Comparison of ENCODE assay signal across 1 cellular context in the genomic region with DNA sequence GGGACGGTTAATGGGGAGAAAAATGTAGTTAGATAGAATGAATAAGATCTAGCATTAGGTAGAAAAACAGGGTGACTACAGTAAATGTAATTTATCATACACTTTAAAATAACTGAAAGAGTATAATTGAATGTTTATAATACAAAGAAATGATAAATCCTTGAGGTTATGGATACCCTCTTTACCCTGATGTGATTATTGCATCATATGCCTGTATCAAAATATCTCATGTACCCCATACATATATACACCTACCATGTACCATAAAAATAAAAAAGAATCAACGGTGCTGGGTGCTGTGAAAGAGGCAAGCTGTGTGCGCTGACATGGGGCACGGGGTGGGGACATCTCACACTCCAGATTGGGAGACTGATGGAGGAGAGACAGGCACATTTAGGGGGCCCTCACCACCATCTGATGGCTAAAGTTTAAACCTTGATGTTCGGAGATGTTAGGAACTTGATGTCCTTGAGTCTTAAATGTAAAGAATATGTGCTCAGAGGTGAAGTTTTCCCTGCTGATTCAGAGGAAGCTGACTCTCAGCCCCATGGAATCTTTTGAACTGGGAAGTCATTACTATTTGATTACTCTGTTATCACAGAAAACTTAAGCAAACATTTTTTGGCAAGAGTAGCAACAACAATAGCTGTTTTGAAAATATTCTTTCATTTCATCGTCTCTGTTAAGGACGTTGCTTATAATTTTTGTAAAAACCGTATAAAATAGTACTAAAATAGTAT.
TF ChIP-seq lines count a peak whose summit lies in the region.

No MANE protein-coding gene starts in this region.

TF ChIP-seq in HepG2, 621 proteins besides CTCF, POLR2A, EP300 and RAD21:
- no peak for TF ChIP-seq PHB2 (IDR thresholded peaks at IDR 0.05; ENCODE audit: partially characterized antibody)
- TF ChIP-seq ZNF570 (CRISPR knock-in tag; IDR thresholded peaks at IDR 0.05; ENCODE audit: borderline replicate concordance), result no peak
- TF ChIP-seq KAT7 (CRISPR knock-in tag; IDR thresholded peaks at IDR 0.05; ENCODE audit: borderline replicate concordance), result no peak
- TF ChIP-seq, protein P1, sequence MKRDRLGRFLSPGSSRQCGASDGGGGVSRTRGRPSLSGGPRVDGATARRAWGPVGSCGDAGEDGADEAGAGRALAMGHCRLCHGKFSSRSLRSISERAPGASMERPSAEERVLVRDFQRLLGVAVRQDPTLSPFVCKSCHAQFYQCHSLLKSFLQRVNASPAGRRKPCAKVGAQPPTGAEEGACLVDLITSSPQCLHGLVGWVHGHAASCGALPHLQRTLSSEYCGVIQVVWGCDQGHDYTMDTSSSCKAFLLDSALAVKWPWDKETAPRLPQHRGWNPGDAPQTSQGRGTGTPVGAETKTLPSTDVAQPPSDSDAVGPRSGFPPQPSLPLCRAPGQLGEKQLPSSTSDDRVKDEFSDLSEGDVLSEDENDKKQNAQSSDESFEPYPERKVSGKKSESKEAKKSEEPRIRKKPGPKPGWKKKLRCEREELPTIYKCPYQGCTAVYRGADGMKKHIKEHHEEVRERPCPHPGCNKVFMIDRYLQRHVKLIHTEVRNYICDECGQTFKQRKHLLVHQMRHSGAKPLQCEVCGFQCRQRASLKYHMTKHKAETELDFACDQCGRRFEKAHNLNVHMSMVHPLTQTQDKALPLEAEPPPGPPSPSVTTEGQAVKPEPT (CRISPR knock-in tag; IDR thresholded peaks at IDR 0.05; ENCODE audit: low read depth), result no peak
- no peak for TF ChIP-seq ZNF468 (CRISPR knock-in tag; IDR thresholded peaks at IDR 0.05)
- no peak for TF ChIP-seq ZNF543 (CRISPR knock-in tag; IDR thresholded peaks at IDR 0.05)
- peak; percentile 55; the same call in 1 of the 2 replicates for TF ChIP-seq CEBPB (IDR thresholded peaks at IDR 0.05; ENCODE audit: borderline replicate concordance, low read depth, low read length)
- peak; percentile 63 for TF ChIP-seq HNRNPK (IDR thresholded peaks at IDR 0.05; ENCODE audit: low read depth, low read length, poor library complexity, severe bottlenecking)
- TF ChIP-seq, protein P2, sequence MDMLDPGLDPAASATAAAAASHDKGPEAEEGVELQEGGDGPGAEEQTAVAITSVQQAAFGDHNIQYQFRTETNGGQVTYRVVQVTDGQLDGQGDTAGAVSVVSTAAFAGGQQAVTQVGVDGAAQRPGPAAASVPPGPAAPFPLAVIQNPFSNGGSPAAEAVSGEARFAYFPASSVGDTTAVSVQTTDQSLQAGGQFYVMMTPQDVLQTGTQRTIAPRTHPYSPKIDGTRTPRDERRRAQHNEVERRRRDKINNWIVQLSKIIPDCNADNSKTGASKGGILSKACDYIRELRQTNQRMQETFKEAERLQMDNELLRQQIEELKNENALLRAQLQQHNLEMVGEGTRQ (IDR thresholded peaks at IDR 0.05; ENCODE audit: low read depth, low read length), result no peak
- TF ChIP-seq, protein P2 (CRISPR knock-in tag; IDR thresholded peaks at IDR 0.05; ENCODE audit: borderline replicate concordance), result no peak
- no peak for TF ChIP-seq ZNF839 (CRISPR knock-in tag; IDR thresholded peaks at IDR 0.05; ENCODE audit: borderline replicate concordance)
- peak; percentile 54; the same call in 1 of the 2 replicates for TF ChIP-seq ATF7 (IDR thresholded peaks at IDR 0.05)
- TF ChIP-seq ATF7 (CRISPR knock-in tag; IDR thresholded peaks at IDR 0.05), result no peak
